35 cellular contexts compared by ENCODE assay signal in genomic region chr7:124089621-124090020, GRCh38. TPM values are rescaled to one million over a fixed set of nuclear protein-coding genes. Genes with fewer than 3 reads are reported as not detected.
"Had no signal": no experiment of that assay in that cellular context is flagged by ENCODE, and none has a peak within 500 bp of the region (broad histone marks: within the 10 kb centered on the region; RNA-seq: fewer than 3 reads in every experiment).

No MANE protein-coding gene starts in this region.

- H3K9me3 ChIP-seq: body of pancreas, breast epithelium, Peyer's patch, SJSA1, SK-N-SH had no signal

- H3K4me1 ChIP-seq: breast epithelium, SJSA1 had no signal

- H3K4me2 ChIP-seq: SK-N-SH had no signal

- H3K36me3 Mint-ChIP-seq: activated CD4-positive, alpha-beta memory T cell treated with anti-CD3 and anti-CD28 coated beads for 36 hours; activated naive CD4-positive, alpha-beta T cell treated with anti-CD3 and anti-CD28 coated beads, Interleukin-2, amount 50 U/mL, for 24 hours; activated naive CD8-positive, alpha-beta T cell treated with anti-CD3 and anti-CD28 coated beads, Interleukin-2, amount 10 ng/mL, durations not matched to agents 7 days and 5 days; WTC11 had no signal

- H3K4me1 Mint-ChIP-seq: activated CD4-positive, alpha-beta T cell treated with anti-CD3 and anti-CD28 coated beads for 36 hours; activated naive CD4-positive, alpha-beta T cell treated with anti-CD3 and anti-CD28 coated beads, Interleukin-2, amount 50 U/mL, for 24 hours; activated naive CD8-positive, alpha-beta T cell treated with anti-CD3 and anti-CD28 coated beads, Interleukin-2, amount 10 ng/mL, durations not matched to agents 7 days and 5 days; WTC11 had no signal

- H3K27me3 ChIP-seq: body of pancreas, breast epithelium, Peyer's patch, SJSA1 had no signal

- H3K27ac Mint-ChIP-seq: activated CD4-positive, alpha-beta memory T cell treated with anti-CD3 and anti-CD28 coated beads for 36 hours; activated CD4-positive, alpha-beta T cell treated with anti-CD3 and anti-CD28 coated beads for 36 hours; activated naive CD4-positive, alpha-beta T cell treated with anti-CD3 and anti-CD28 coated beads, Interleukin-2, amount 50 U/mL, for 24 hours; activated naive CD8-positive, alpha-beta T cell treated with anti-CD3 and anti-CD28 coated beads, Interleukin-2, amount 10 ng/mL, durations not matched to agents 7 days and 5 days; T-helper 1 cell treated with Interleukin-12 subunit alpha and Interleukin-12 subunit beta and Interleukin-4 antibody, amounts not matched to agents 30 μg/mL and 1 μg/mL, for 36 hours; T-helper 2 cell treated with Interferon-gamma antibody and Interleukin-4, amounts not matched to agents 5 μg/mL and 100 μg/mL, for 36 hours; WTC11 had no signal

- ATAC-seq: activated CD4-positive, alpha-beta T cell treated with anti-CD3 and anti-CD28 coated beads for 36 hours; activated CD4-positive, CD25-positive, alpha-beta regulatory T cell treated with anti-CD3 and anti-CD28 coated beads, Interleukin-2, amount 50 U/mL, for 24 hours; activated T-cell treated with anti-CD3 and anti-CD28 coated beads, Interleukin-2, amount 50 U/mL, for 4 hours; body of pancreas; PC-3; WTC11 had no signal

- H3K36me3 ChIP-seq: breast epithelium, Peyer's patch, SJSA1 had no signal

- H3K4me3 Mint-ChIP-seq: activated CD4-positive, alpha-beta memory T cell treated with anti-CD3 and anti-CD28 coated beads for 36 hours; activated CD4-positive, alpha-beta T cell treated with anti-CD3 and anti-CD28 coated beads for 36 hours; activated naive CD4-positive, alpha-beta T cell treated with anti-CD3 and anti-CD28 coated beads, Interleukin-2, amount 50 U/mL, for 24 hours; activated naive CD8-positive, alpha-beta T cell treated with anti-CD3 and anti-CD28 coated beads, Interleukin-2, amount 10 ng/mL, durations not matched to agents 7 days and 5 days; activated T-cell treated with anti-CD3 and anti-CD28 coated beads, Interleukin-2, amount 50 U/mL, for 4 hours; T-helper 1 cell treated with Interleukin-12 subunit alpha and Interleukin-12 subunit beta and Interleukin-4 antibody, amounts not matched to agents 30 μg/mL and 1 μg/mL, for 36 hours; T-helper 2 cell treated with Interferon-gamma antibody and Interleukin-4, amounts not matched to agents 5 μg/mL and 100 μg/mL, for 36 hours; WTC11 had no signal

- DNase-seq: activated CD4-positive, alpha-beta memory T cell treated with anti-CD3 and anti-CD28 coated beads for 36 hours; activated CD4-positive, alpha-beta T cell treated with anti-CD3 and anti-CD28 coated beads for 36 hours; activated CD4-positive, alpha-beta T cell treated with anti-CD3 and anti-CD28 coated beads, Interleukin-2, amount 50 U/mL, for 1 hour; activated CD8-positive, alpha-beta memory T cell treated with anti-CD3 and anti-CD28 coated beads, Interleukin-2, amount 50 U/mL, for 4 hours; activated effector memory CD4-positive, alpha-beta T cell treated with anti-CD3 and anti-CD28 coated beads, Interleukin-2, amount 50 U/mL, for 16 hours; activated naive CD4-positive, alpha-beta T cell treated with Interleukin-2 at 50 U/mL for 16 hours; activated naive CD8-positive, alpha-beta T cell treated with anti-CD3 and anti-CD28 coated beads, Interleukin-2, amount 10 ng/mL, durations not matched to agents 7 days and 5 days; activated T-cell treated with anti-CD3 and anti-CD28 coated beads for 4 hours; activated T-cell treated with anti-CD3 and anti-CD28 coated beads, Interleukin-2, amount 50 U/mL, for 4 hours; body of pancreas; Karpas-422; KBM-7; NCI-H1105; NCI-H1417 treated with DMSO at 0.1 percent for 48 hours; NCI-H187 treated with DMSO at 0.1 percent for 48 hours; NCI-H2081; NCI-H2171 treated with DMSO at 0.1 percent for 48 hours; NCI-H2227 treated with DMSO at 0.1 percent for 48 hours; NCI-H446 treated with DMSO at 0.1 percent for 48 hours; NCI-H524; NCI-H69; NK-92 treated with Interleukin-12 subunit alpha and Interleukin-12 subunit beta, amount 100 ng/mL, for 24 hours; PC-3; Peyer's patch; RPMI8226; SHP77 treated with DMSO at 0.1 percent for 48 hours; SK-N-SH had no signal

- H3K27me3 Mint-ChIP-seq: activated CD4-positive, alpha-beta memory T cell treated with anti-CD3 and anti-CD28 coated beads for 36 hours; activated CD4-positive, alpha-beta T cell treated with anti-CD3 and anti-CD28 coated beads for 36 hours; activated naive CD8-positive, alpha-beta T cell treated with anti-CD3 and anti-CD28 coated beads, Interleukin-2, amount 10 ng/mL, durations not matched to agents 7 days and 5 days had no signal

- H3K9me3 Mint-ChIP-seq: activated naive CD4-positive, alpha-beta T cell treated with anti-CD3 and anti-CD28 coated beads, Interleukin-2, amount 50 U/mL, for 24 hours; activated naive CD8-positive, alpha-beta T cell treated with anti-CD3 and anti-CD28 coated beads, Interleukin-2, amount 10 ng/mL, durations not matched to agents 7 days and 5 days; T-helper 1 cell treated with Interleukin-12 subunit alpha and Interleukin-12 subunit beta and Interleukin-4 antibody, amounts not matched to agents 30 μg/mL and 1 μg/mL, for 36 hours; T-helper 2 cell treated with Interferon-gamma antibody and Interleukin-4, amounts not matched to agents 5 μg/mL and 100 μg/mL, for 36 hours; WTC11 had no signal

- H3K9ac ChIP-seq: SK-N-SH had no signal

- H3K27ac ChIP-seq: body of pancreas, breast epithelium, Peyer's patch, SJSA1 had no signal

- H3K4me3 ChIP-seq: body of pancreas, breast epithelium, Peyer's patch, SJSA1 had no signal

RNA-seq across cellular contexts. Expression of gene TMEM229A, which starts 56.8 kb away (rescaled TPM):
- total RNA-seq: activated CD4-positive, alpha-beta memory T cell treated with anti-CD3 and anti-CD28 coated beads for 36 hours; activated CD4-positive, alpha-beta T cell treated with anti-CD3 and anti-CD28 coated beads for 36 hours; activated naive CD8-positive, alpha-beta T cell treated with anti-CD3 and anti-CD28 coated beads, Interleukin-2, amount 10 ng/mL, durations not matched to agents 7 days and 5 days; activated T-cell treated with anti-CD3 and anti-CD28 coated beads, Interleukin-2, amount 50 U/mL, for 4 hours; body of pancreas; breast epithelium; MCF 10A; PC-3; SJSA1 had no signal
